ENCODE assay signal across 8 cellular contexts in genomic region chr19:37466798-37467607, GRCh38. TPM values are rescaled to one million over a fixed set of nuclear protein-coding genes. Genes with fewer than 3 reads are reported as not detected.
DNase-seq lines count a peak whose midpoint lies in the region; ATAC-seq, FAIRE-seq and TF ChIP-seq lines count a peak whose summit lies in the region.

Gene ZNF569, minus strand, starts transcription at chr19:37467444. Its CDS starts 22,523 bp downstream, at chr19:37444921.

- peak within 1 kb of the TSS; percentile 63 for H3K4me3 ChIP-seq in A549

- no peaks in the 10 kb centered on the region for H3K4me1 ChIP-seq in A549

- 2% methylated on average over 62 of the region's 62 CpGs for WGBS in A549 (ENCODE audit: missing lambda C conversion rate)

- DNase-seq in A549 (ENCODE audit: low read depth in 1 of 2, low spot score in 1 of 2), result peak; percentile 88 to 99
- DNase-seq in NCI-H2227 (lab: John Stamatoyannopoulos, UW; ENCODE audit: unreplicated experiment), result peak; percentile 100
- peak; percentile 97 for DNase-seq in cerebellar cortex (ENCODE audit: low spot score)
- DNase-seq in islet precursor cell, result peak; percentile 95
- peak; percentile 79 for DNase-seq in stimulated activated CD4-positive, alpha-beta T cell treated with anti-CD3 and anti-CD28 coated beads, Interleukin-12 subunit alpha, Interleukin-12 subunit beta, amount 100 ng/mL, for 4 hours

- peak; percentile 100 for FAIRE-seq in A549 (lab: Jason Lieb, UNC)

- H3K9me3 ChIP-seq in A549, result peaks cover 80% of the 10 kb centered on the region

- CTCF ChIA-PET in A549 (lab: Yijun Ruan, JAX), result interaction anchor here (0.6 kb wide), 2 partner anchors 29 to 506 kb away, joined by 4 read pairs; no protein-coding TSS in a partner anchor

- TF ChIP-seq POLR2A in A549 (IDR thresholded peaks at IDR 0.05; ENCODE audit: low read length), result peak; percentile 52

- peak; percentile 82 to 86 for ATAC-seq in A549
- peak; percentile 66 for ATAC-seq in GM18867 (IDR thresholded peaks at IDR 0.05; ENCODE audit: unreplicated experiment)
- ATAC-seq in HG03103 (IDR thresholded peaks at IDR 0.05; ENCODE audit: low read depth, unreplicated experiment), result peak; percentile 50
- peak; percentile 71 to 73 for ATAC-seq in activated CD4-positive, CD25-positive, alpha-beta regulatory T cell treated with anti-CD3 and anti-CD28 coated beads, Interleukin-2, amount 50 U/mL, for 24 hours

- no peak for TF ChIP-seq CTCF in A549 (IDR thresholded peaks at IDR 0.05)

- H3K27ac ChIP-seq in A549, result peak within 1 kb of the TSS; percentile 80 to 87

- POLR2A ChIA-PET in A549 (lab: Yijun Ruan, JAX), result interaction anchor here (0.9 to 1.6 kb wide), 5 partner anchors 96 to 977 kb away, joined by 5 to 7 read pairs (median 6); partner anchors contain the start of genes ZNF527, ZNF540, ZNF566 and ZNF571

- TF ChIP-seq RAD21 in A549 (conservative IDR thresholded peaks at IDR 0.05 in 1 of 2, IDR thresholded peaks at IDR 0.05 in 1 of 2), result peak; percentile 2 to 19; a peak in 1 of 5 replicates

- no peak for TF ChIP-seq EP300 in A549 (IDR thresholded peaks at IDR 0.05)

- H3K4me2 ChIP-seq in A549, result peak within 1 kb of the TSS; percentile 72

TF ChIP-seq in A549, 52 proteins besides CTCF, POLR2A, EP300 and RAD21 (continues in another document):
- TF ChIP-seq ZFP36 (IDR thresholded peaks at IDR 0.05; ENCODE audit: borderline replicate concordance, partially characterized antibody) (no peak), RNF2 (IDR thresholded peaks at IDR 0.05; ENCODE audit: borderline replicate concordance, low read depth) (peak; percentile 52; the same call in 1 of the 2 replicates), PBX3 (IDR thresholded peaks at IDR 0.05) (no peak; the same call in none of the 2 replicates), E2F6 (IDR thresholded peaks at IDR 0.05; ENCODE audit: borderline replicate concordance, low read depth) (peak; percentile 79), ZSCAN20 (CRISPR knock-in tag; IDR thresholded peaks at IDR 0.05) (no peak), BCL3 (IDR thresholded peaks at IDR 0.05) (0 out of 3 replicates have a peak, but pooled peaks have one; percentile 20), TFCP2L1 (CRISPR knock-in tag; IDR thresholded peaks at IDR 0.05) (no peak), HEYL (CRISPR knock-in tag; IDR thresholded peaks at IDR 0.05) (no peak), BHLHE40 (IDR thresholded peaks at IDR 0.05; ENCODE audit: low read depth, low read length) (no peak), RFX5 (IDR thresholded peaks at IDR 0.05) (0 out of 2 replicates have a peak, but pooled peaks have one; percentile 49), KDM5A (IDR thresholded peaks at IDR 0.05) (no peak), NPAS2 (CRISPR knock-in tag; IDR thresholded peaks at IDR 0.05; ENCODE audit: borderline replicate concordance) (no peak), REST (IDR thresholded peaks at IDR 0.05) (no peak), ZC3H11A (IDR thresholded peaks at IDR 0.05) (peak; percentile 29; the same call in 1 of the 2 replicates), MYC (IDR thresholded peaks at IDR 0.05; ENCODE audit: borderline replicate concordance, low read length) (no peak; the same call in 1 of the 2 replicates), ATOH8 (CRISPR knock-in tag; IDR thresholded peaks at IDR 0.05; ENCODE audit: low read depth) (no peak), NR3C1 (IDR thresholded peaks at IDR 0.05) (no peak), KDM1A (IDR thresholded peaks at IDR 0.05; ENCODE audit: low read depth) (no peak), HOXA7 (CRISPR knock-in tag; IDR thresholded peaks at IDR 0.05) (no peak), RCOR1 (IDR thresholded peaks at IDR 0.05; ENCODE audit: low read depth, low read length) (no peak), FOSB (CRISPR knock-in tag; IDR thresholded peaks at IDR 0.05) (no peak), HOXB13 (CRISPR knock-in tag; IDR thresholded peaks at IDR 0.05; ENCODE audit: low read depth) (no peak), MAZ (IDR thresholded peaks at IDR 0.05; ENCODE audit: borderline replicate concordance, low read depth, low read length) (no peak), FOSL2 (IDR thresholded peaks at IDR 0.05) (no peak), FOSL2 (CRISPR knock-in tag; IDR thresholded peaks at IDR 0.05) (no peak), HOXB5 (CRISPR knock-in tag; IDR thresholded peaks at IDR 0.05) (no peak), HMGXB4 (CRISPR knock-in tag; IDR thresholded peaks at IDR 0.05; ENCODE audit: borderline replicate concordance) (no peak), ZNF302 (CRISPR knock-in tag; IDR thresholded peaks at IDR 0.05) (no peak)

RNA-seq across cellular contexts. Expression of gene ZNF569, which starts in this region (rescaled TPM):
- polyA plus RNA-seq in A549 (2011; rRNA removed) (10.6 and 11.1 TPM in 2 replicates), A549 (2017; fragmentation: RNase III; extraction: RNeasy Plus Mini Kit Qiagen cat#74134 plus additional on column Dnase treatment) (6.3 to 6.6 TPM (median 6.5 TPM) in 3 replicates)
- polyA plus RNA-seq in A549 (2012; cell fraction: cytosol; rRNA removed), result 1.9 and 2.0 TPM in 2 replicates
- polyA plus RNA-seq in A549 (2012; cell fraction: nucleus; rRNA removed), result 1.6 and 1.7 TPM in 2 replicates
- polyA minus RNA-seq in A549 (2011; rRNA and poly(A)+ RNA removed), result 4.8 and 8.1 TPM in 2 replicates

Comparison
In these comparisons a context has a peak if more than half of its experiments do, and no peak if none do; other contexts are left out.
1. Peak in every context shown above with its lines: DNase-seq, ATAC-seq, H3K4me3 ChIP-seq and H3K27ac ChIP-seq.